Comparison of ENCODE assay signal across 2 cellular contexts in the genomic region with DNA sequence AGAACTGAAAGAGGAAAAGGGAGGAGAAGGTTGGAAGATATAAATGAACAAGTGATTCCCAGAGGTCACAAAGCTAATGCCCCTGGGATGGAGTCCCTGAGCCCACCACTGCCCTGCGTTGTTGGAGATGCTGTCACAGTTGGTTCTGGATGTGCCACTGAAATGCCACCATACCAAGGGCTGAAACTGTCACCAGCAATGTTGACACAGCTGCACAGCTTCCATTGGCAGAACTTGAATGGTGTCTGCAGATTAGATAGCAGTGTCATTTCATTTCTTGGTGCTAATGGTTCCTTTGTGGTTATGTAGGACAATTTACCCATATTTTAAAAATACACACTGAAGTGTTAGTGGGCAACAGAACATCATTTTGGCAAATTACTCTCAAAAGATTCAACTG.
TF ChIP-seq lines count a peak whose summit lies in the region.

No MANE protein-coding gene starts in this region.

TF ChIP-seq in IMR-90, 13 proteins besides CTCF, POLR2A, EP300 and RAD21:
- no peak for TF ChIP-seq MAZ (IDR thresholded peaks at IDR 0.05; ENCODE audit: borderline replicate concordance, low read depth, low read length)
- TF ChIP-seq, protein P1, sequence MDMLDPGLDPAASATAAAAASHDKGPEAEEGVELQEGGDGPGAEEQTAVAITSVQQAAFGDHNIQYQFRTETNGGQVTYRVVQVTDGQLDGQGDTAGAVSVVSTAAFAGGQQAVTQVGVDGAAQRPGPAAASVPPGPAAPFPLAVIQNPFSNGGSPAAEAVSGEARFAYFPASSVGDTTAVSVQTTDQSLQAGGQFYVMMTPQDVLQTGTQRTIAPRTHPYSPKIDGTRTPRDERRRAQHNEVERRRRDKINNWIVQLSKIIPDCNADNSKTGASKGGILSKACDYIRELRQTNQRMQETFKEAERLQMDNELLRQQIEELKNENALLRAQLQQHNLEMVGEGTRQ (IDR thresholded peaks at IDR 0.05; ENCODE audit: low read depth, low read length): no peak
- TF ChIP-seq ELK1 (IDR thresholded peaks at IDR 0.05; ENCODE audit: borderline replicate concordance, low read depth, low read length): no peak
- TF ChIP-seq RFX5 (IDR thresholded peaks at IDR 0.05; ENCODE audit: low read depth, low read length): no peak
- no peak for TF ChIP-seq RCOR1 (IDR thresholded peaks at IDR 0.05; ENCODE audit: insufficient replicate concordance, low read length)
- TF ChIP-seq MAFK (IDR thresholded peaks at IDR 0.05; ENCODE audit: low read depth, low read length): no peak
- TF ChIP-seq NFE2L2 (IDR thresholded peaks at IDR 0.05; ENCODE audit: low read depth, low read length): no peak
- no peak for TF ChIP-seq FOS (IDR thresholded peaks at IDR 0.05; ENCODE audit: low read depth, low read length)
- TF ChIP-seq SMC3 (IDR thresholded peaks at IDR 0.05; ENCODE audit: low read depth, low read length): no peak
- no peak for TF ChIP-seq CHD1 (IDR thresholded peaks at IDR 0.05; ENCODE audit: low read depth, low read length)
- no peak for TF ChIP-seq BHLHE40 (IDR thresholded peaks at IDR 0.05; ENCODE audit: low read depth, low read length)

TF ChIP-seq in H1, 55 proteins besides CTCF, POLR2A, EP300 and RAD21:
- TF ChIP-seq SAP30 (IDR thresholded peaks at IDR 0.05; ENCODE audit: insufficient read depth, insufficient replicate concordance, low read length): no peak
- no peak for TF ChIP-seq SIRT6 (IDR thresholded peaks at IDR 0.05; ENCODE audit: low read length)
- no peak for TF ChIP-seq NRF1 (IDR thresholded peaks at IDR 0.05; ENCODE audit: low read depth, low read length)
- no peak for TF ChIP-seq ZNF274 (IDR thresholded peaks at IDR 0.05; ENCODE audit: borderline replicate concordance, extremely low read depth, low read length)
- TF ChIP-seq POU5F1 (IDR thresholded peaks at IDR 0.05; ENCODE audit: low read depth, low read length): no peak
- TF ChIP-seq JUN (IDR thresholded peaks at IDR 0.05; ENCODE audit: low read depth, low read length): no peak
- TF ChIP-seq SUZ12 (IDR thresholded peaks at IDR 0.05; ENCODE audit: low read length): no peak
- TF ChIP-seq RNF2 (IDR thresholded peaks at IDR 0.05; ENCODE audit: borderline replicate concordance, low read depth, low read length, missing control alignments, poor library complexity, severe bottlenecking): no peak
- TF ChIP-seq BCL11A (IDR thresholded peaks at IDR 0.05; ENCODE audit: low read depth in 2 of 2, low read length in 2 of 2): no peak
- TF ChIP-seq CHD1 (IDR thresholded peaks at IDR 0.05; ENCODE audit: low read depth, low read length): no peak
- no peak for TF ChIP-seq EGR1 (IDR thresholded peaks at IDR 0.05; ENCODE audit: borderline replicate concordance, low read depth, low read length)
- no peak for TF ChIP-seq ATF2 (IDR thresholded peaks at IDR 0.05; ENCODE audit: low read length)
- no peak for TF ChIP-seq POLR2AphosphoS5 (IDR thresholded peaks at IDR 0.05; ENCODE audit: low read depth, low read length)
